2 cellular contexts compared by ENCODE assay signal in the genomic region with DNA sequence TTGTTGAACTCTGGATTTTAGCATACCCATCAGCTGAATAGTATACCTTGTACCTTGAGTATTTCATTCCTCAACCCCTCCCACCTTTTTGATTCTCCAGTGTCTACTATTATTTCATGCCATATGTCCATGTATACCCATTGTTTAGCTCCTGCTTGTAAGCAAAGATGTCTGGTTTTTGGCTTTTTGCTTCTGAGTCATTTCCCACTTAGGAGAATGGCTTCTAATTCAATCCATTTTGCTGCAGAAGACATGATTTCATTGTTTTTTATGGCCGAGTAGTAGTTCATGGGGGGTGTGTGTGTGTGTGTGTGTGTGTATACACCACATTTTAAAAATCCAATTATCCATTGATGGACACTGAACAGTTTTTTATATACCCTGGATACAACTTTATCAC.
TF ChIP-seq lines count a peak whose summit lies in the region.

No MANE protein-coding gene starts in this region.

TF ChIP-seq in IMR-90, 13 proteins besides CTCF, POLR2A, EP300 and RAD21:
- TF ChIP-seq BHLHE40 (IDR thresholded peaks at IDR 0.05; ENCODE audit: low read depth, low read length) (no peak), RFX5 (IDR thresholded peaks at IDR 0.05; ENCODE audit: low read depth, low read length) (no peak), FOS (IDR thresholded peaks at IDR 0.05; ENCODE audit: low read depth, low read length) (no peak), SMC3 (IDR thresholded peaks at IDR 0.05; ENCODE audit: low read depth, low read length) (no peak), CHD1 (IDR thresholded peaks at IDR 0.05; ENCODE audit: low read depth, low read length) (no peak), MAZ (IDR thresholded peaks at IDR 0.05; ENCODE audit: borderline replicate concordance, low read depth, low read length) (no peak), RCOR1 (IDR thresholded peaks at IDR 0.05; ENCODE audit: insufficient replicate concordance, low read length) (no peak), MAFK (IDR thresholded peaks at IDR 0.05; ENCODE audit: low read depth, low read length) (no peak)
- TF ChIP-seq, protein P1, sequence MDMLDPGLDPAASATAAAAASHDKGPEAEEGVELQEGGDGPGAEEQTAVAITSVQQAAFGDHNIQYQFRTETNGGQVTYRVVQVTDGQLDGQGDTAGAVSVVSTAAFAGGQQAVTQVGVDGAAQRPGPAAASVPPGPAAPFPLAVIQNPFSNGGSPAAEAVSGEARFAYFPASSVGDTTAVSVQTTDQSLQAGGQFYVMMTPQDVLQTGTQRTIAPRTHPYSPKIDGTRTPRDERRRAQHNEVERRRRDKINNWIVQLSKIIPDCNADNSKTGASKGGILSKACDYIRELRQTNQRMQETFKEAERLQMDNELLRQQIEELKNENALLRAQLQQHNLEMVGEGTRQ (IDR thresholded peaks at IDR 0.05; ENCODE audit: low read depth, low read length): no peak
- TF ChIP-seq, protein P2, sequence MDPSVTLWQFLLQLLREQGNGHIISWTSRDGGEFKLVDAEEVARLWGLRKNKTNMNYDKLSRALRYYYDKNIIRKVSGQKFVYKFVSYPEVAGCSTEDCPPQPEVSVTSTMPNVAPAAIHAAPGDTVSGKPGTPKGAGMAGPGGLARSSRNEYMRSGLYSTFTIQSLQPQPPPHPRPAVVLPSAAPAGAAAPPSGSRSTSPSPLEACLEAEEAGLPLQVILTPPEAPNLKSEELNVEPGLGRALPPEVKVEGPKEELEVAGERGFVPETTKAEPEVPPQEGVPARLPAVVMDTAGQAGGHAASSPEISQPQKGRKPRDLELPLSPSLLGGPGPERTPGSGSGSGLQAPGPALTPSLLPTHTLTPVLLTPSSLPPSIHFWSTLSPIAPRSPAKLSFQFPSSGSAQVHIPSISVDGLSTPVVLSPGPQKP (IDR thresholded peaks at IDR 0.05; ENCODE audit: borderline replicate concordance, low read depth, low read length): no peak

TF ChIP-seq in endothelial cell of umbilical vein, 7 proteins besides CTCF, POLR2A, EP300 and RAD21:
- TF ChIP-seq JUN (IDR thresholded peaks at IDR 0.05; ENCODE audit: borderline replicate concordance, insufficient read depth, insufficient read length, low read depth) (peak; percentile 59), FOS (IDR thresholded peaks at IDR 0.05; ENCODE audit: borderline replicate concordance, insufficient read depth, low read length) (peak; percentile 55), EZH2 (IDR thresholded peaks at IDR 0.05; ENCODE audit: borderline replicate concordance, low read depth, low read length, severe bottlenecking) (no peak)
